8 cellular contexts compared by ENCODE assay signal in the genomic region with DNA sequence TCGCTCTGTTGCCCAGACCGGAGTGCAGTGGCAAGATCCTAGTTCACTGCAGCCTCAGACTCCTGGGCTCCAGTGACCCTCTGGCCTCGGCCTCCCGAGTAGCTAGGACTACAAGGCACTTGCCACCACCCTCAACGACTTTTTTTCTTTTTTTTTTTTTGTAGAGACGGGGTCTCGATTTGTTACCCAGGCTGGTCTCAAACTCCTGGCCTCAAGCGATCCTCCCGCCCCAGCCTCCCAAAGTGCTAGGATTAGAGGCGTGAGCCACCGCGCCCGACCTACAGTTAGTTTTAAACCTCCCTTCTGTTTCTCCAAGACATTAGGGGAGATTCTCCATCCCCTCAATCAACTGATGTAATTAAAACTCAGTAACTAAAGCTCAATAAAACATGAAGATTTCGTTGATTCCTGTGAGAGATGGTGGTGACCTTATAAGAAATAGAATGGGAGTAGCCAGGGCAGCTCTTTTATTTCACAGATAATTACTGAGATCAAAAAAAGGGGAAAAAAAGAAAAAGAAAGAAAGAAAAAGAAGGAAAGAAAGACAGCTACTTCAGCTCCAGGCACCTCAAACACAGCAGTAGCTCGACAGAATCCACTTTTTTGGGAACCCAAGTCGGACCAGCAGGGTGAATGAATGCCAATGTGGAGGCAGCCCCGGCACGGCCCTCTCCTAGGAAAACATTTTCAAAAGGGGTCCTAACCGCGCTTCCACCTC. TPM values are rescaled to one million over a fixed set of nuclear protein-coding genes. Genes with fewer than 3 reads are reported as not detected.
DNase-seq lines count a peak whose midpoint lies in the region; ATAC-seq lines count a peak whose summit lies in the region.

No MANE protein-coding gene starts in this region.

- H3K4me3 ChIP-seq in HUES6 (ENCODE audit: low read depth, low read length): peak overlapping the region; percentile 93
- H3K4me3 ChIP-seq in iPS-18c (ENCODE audit: insufficient read depth, low read depth, low read length): peak overlapping the region; percentile 90

- ATAC-seq in activated naive CD4-positive, alpha-beta T cell treated with anti-CD3 and anti-CD28 coated beads, Interleukin-2, amount 50 U/mL, for 72 hours: no peak
- no peak for ATAC-seq in stimulated activated naive B cell treated with anti-CD40 and anti-IgM and Interleukin-4, amounts not matched to agents 10 μg/mL and 1 μg/mL and 100 μg/mL, for 72 hours (replicated peaks)
- ATAC-seq in GM21390 (IDR thresholded peaks at IDR 0.05; ENCODE audit: unreplicated experiment): no peak

- peak overlapping the region; percentile 98 to 100 for H3K4me3 Mint-ChIP-seq in stimulated activated naive B cell treated with anti-CD40 and anti-IgM and Interleukin-4, amounts not matched to agents 10 μg/mL and 1 μg/mL and 100 μg/mL, for 72 hours

- peaks cover 31 to 69% of the 10 kb centered on the region in 2 donors for H3K4me1 Mint-ChIP-seq in stimulated activated naive B cell treated with anti-CD40 and anti-IgM and Interleukin-4, amounts not matched to agents 10 μg/mL and 1 μg/mL and 100 μg/mL, for 72 hours

- H3K4me1 ChIP-seq in HUES6 (ENCODE audit: control insufficient read depth, insufficient read depth, low read length): peaks cover 6% of the 10 kb centered on the region; the same call in 1 of the 2 replicates

- peaks cover 19 to 35% of the 10 kb centered on the region in 2 donors for H3K36me3 Mint-ChIP-seq in activated naive CD4-positive, alpha-beta T cell treated with anti-CD3 and anti-CD28 coated beads, Interleukin-2, amount 50 U/mL, for 72 hours
- peaks cover 24 to 28% of the 10 kb centered on the region in 2 donors for H3K36me3 Mint-ChIP-seq in stimulated activated naive B cell treated with anti-CD40 and anti-IgM and Interleukin-4, amounts not matched to agents 10 μg/mL and 1 μg/mL and 100 μg/mL, for 72 hours

- DNase-seq in activated naive CD4-positive, alpha-beta T cell treated with anti-CD3 and anti-CD28 coated beads, Interleukin-2, amount 50 U/mL, for 72 hours (ENCODE audit: low spot score in 2 of 2): no peak
- no peak for DNase-seq in stimulated activated naive B cell treated with anti-CD40 and anti-IgM and Interleukin-4, amounts not matched to agents 10 μg/mL and 1 μg/mL and 100 μg/mL, for 72 hours
- DNase-seq in cerebellar cortex (ENCODE audit: low spot score) (no peak), mucosa of gallbladder (ENCODE audit: low spot score) (no peak)
- DNase-seq in stimulated activated naive CD4-positive, alpha-beta T cell treated with Interleukin-2 at 50 U/mL for 16 hours (lab: John Stamatoyannopoulos, UW): no peak

- H3K27me3 Mint-ChIP-seq in stimulated activated naive B cell treated with anti-CD40 and anti-IgM and Interleukin-4, amounts not matched to agents 10 μg/mL and 1 μg/mL and 100 μg/mL, for 72 hours: peaks cover 0 to 5% of the 10 kb centered on the region in 2 donors

- H3K36me3 ChIP-seq in HUES6 (ENCODE audit: control insufficient read depth, insufficient read depth, low read length): peaks cover 38% of the 10 kb centered on the region

- peak overlapping the region; percentile 88 for H3K9ac ChIP-seq in HUES6 (ENCODE audit: low read length)

- H3K27me3 ChIP-seq in HUES6 (ENCODE audit: control insufficient read depth, insufficient read depth, low read length): no peaks in the 10 kb centered on the region

- no peaks in the 10 kb centered on the region for H3K9me3 ChIP-seq in HUES6 (ENCODE audit: control insufficient read depth, insufficient read depth, low read depth, low read length)
- no peaks in the 10 kb centered on the region for H3K9me3 ChIP-seq in iPS-18c (ENCODE audit: control insufficient read depth, insufficient read depth, low read length)

- H3K27ac Mint-ChIP-seq in activated naive CD4-positive, alpha-beta T cell treated with anti-CD3 and anti-CD28 coated beads, Interleukin-2, amount 50 U/mL, for 72 hours: peak overlapping the region; percentile 92 to 99
- H3K27ac Mint-ChIP-seq in stimulated activated naive B cell treated with anti-CD40 and anti-IgM and Interleukin-4, amounts not matched to agents 10 μg/mL and 1 μg/mL and 100 μg/mL, for 72 hours: peak overlapping the region; percentile 100

- no peaks in the 10 kb centered on the region for H3K9me3 Mint-ChIP-seq in activated naive CD4-positive, alpha-beta T cell treated with anti-CD3 and anti-CD28 coated beads, Interleukin-2, amount 50 U/mL, for 72 hours
- no peaks in the 10 kb centered on the region for H3K9me3 Mint-ChIP-seq in stimulated activated naive B cell treated with anti-CD40 and anti-IgM and Interleukin-4, amounts not matched to agents 10 μg/mL and 1 μg/mL and 100 μg/mL, for 72 hours

- peak overlapping the region; percentile 21 for H3K27ac ChIP-seq in HUES6 (ENCODE audit: low read depth, low read length)

RNA-seq across cellular contexts. Expression of gene GON4L, which starts 0.6 kb away (rescaled TPM):
- 10 to 100 TPM; 63.7 to 80.4 TPM for total RNA-seq in activated naive CD4-positive, alpha-beta T cell treated with anti-CD3 and anti-CD28 coated beads, Interleukin-2, amount 50 U/mL, for 72 hours
- total RNA-seq in mucosa of gallbladder: 44.5 TPM

RNA-seq across cellular contexts. Expression of gene SYT11, which starts 3.0 kb away (rescaled TPM):
- total RNA-seq in activated naive CD4-positive, alpha-beta T cell treated with anti-CD3 and anti-CD28 coated beads, Interleukin-2, amount 50 U/mL, for 72 hours: 10 to 100 TPM; 20.9 to 21.5 TPM
- total RNA-seq in mucosa of gallbladder: 23.4 TPM

RNA-seq across cellular contexts. Expression of gene RIT1, which starts 54.7 kb away (rescaled TPM):
- 10 to 100 TPM; 33.1 to 49.2 TPM for total RNA-seq in activated naive CD4-positive, alpha-beta T cell treated with anti-CD3 and anti-CD28 coated beads, Interleukin-2, amount 50 U/mL, for 72 hours
- 38.9 TPM for total RNA-seq in mucosa of gallbladder
